ENCODE assay signal across 8 cellular contexts in the genomic region with DNA sequence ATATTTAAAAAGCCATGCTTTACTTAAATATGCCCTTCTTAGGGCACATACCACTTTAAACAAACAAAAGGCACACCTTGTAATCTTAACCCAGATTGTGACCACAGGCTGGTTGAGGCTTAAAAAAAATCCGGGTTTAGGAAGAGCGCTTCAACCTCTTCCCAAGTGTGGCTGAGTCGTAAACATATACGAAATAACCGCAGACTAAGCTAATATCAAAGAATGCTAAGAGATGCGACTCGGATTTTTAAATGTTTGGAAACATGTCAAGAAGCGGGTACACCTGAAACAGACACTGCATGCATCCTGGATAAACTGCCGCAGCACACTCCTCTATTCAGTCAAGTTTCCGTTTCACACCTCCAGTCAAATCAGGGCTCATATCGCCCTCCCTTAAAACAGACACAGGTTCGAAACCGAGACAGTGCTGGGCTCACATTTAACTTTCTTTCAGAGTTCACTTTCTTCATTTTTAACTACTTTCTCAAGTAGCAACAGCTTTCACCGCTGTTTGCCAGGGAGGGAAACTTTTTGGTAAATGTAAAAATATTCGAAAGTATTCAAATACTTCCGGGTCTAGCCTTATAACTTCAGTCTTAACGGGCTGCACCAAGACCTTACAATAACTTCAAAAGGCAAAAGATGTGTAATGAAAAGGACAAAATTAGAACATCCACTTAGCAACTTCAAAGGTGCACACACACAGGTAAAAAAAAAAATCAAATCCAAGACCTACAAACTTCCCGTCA. TPM values are rescaled to one million over a fixed set of nuclear protein-coding genes. Genes with fewer than 3 reads are reported as not detected.
DNase-seq lines count a peak whose midpoint lies in the region; ATAC-seq and TF ChIP-seq lines count a peak whose summit lies in the region.

No MANE protein-coding gene starts in this region.

- TF ChIP-seq POLR2A in esophagus squamous epithelium (IDR thresholded peaks at IDR 0.05): no peak

- H3K4me3 ChIP-seq in GM12864 (ENCODE audit: low read depth, low read length) (peak overlapping the region; percentile 83), HUES64 (ENCODE audit: low read length) (peak overlapping the region; percentile 95), esophagus squamous epithelium (peak overlapping the region; percentile 71 to 97 (median 80))

- H3K27me3 ChIP-seq in HUES64 (ENCODE audit: insufficient read depth, low read length) (no peaks in the 10 kb centered on the region), esophagus squamous epithelium (no peaks in the 10 kb centered on the region)

- POLR2A ChIA-PET in activated B cell treated with CpG ODN at 0.5 μM for 24 hours (lab: Charles Lee): interaction anchor here (0.7 kb wide), 1 partner anchor 56 kb away, joined by 5 read pairs; no protein-coding TSS in a partner anchor

- peaks cover 34% of the 10 kb centered on the region for H3K36me3 ChIP-seq in HUES64 (ENCODE audit: insufficient read depth, low read length)
- H3K36me3 ChIP-seq in esophagus squamous epithelium: peaks cover 0 to 3% (median 0%) of the 10 kb centered on the region in 3 donors

- H3K4me1 Mint-ChIP-seq in activated B cell treated with CpG ODN at 0.5 μM for 24 hours: peaks cover 53% of the 10 kb centered on the region

- H3K36me3 Mint-ChIP-seq in activated B cell treated with CpG ODN at 0.5 μM for 24 hours (ENCODE audit: low read depth): peaks cover 26% of the 10 kb centered on the region

- CTCF ChIA-PET in activated B cell treated with CpG ODN at 0.5 μM for 24 hours (lab: Charles Lee): no interaction called here

- WGBS in HUES64: 3% methylated on average over 15 of the region's 18 CpGs
- 1 to 4% methylated on average over 18 of the region's 18 CpGs for WGBS in esophagus squamous epithelium, 2 donors

- H3K27ac Mint-ChIP-seq in activated B cell treated with CpG ODN at 0.5 μM for 24 hours: peak overlapping the region; percentile 90

- H3K9me3 ChIP-seq in HUES64 (ENCODE audit: insufficient read depth, low read depth, low read length) (peaks cover 10% of the 10 kb centered on the region), esophagus squamous epithelium (no peaks in the 10 kb centered on the region)

- H3K27ac ChIP-seq in HUES64 (ENCODE audit: low read depth, low read length) (peak overlapping the region; percentile 95), esophagus squamous epithelium (peak overlapping the region; percentile 94 to 99 (median 98))

- ATAC-seq in GM21515 (IDR thresholded peaks at IDR 0.05; ENCODE audit: unreplicated experiment) (peak; percentile 67), activated B cell treated with CpG ODN at 0.5 μM for 24 hours (ENCODE audit: low read depth) (peak; percentile 21)

- no peaks in the 10 kb centered on the region for H3K27me3 Mint-ChIP-seq in activated B cell treated with CpG ODN at 0.5 μM for 24 hours

- intact Hi-C loops in activated B cell treated with CpG ODN at 0.5 μM for 24 hours (cut with micrococcal nuclease): loop anchor here (1.0 to 10.0 kb wide), 8 partner anchors 14 to 1949 kb away; a partner anchor contains a TSS
- intact Hi-C loops in esophagus squamous epithelium (cut with DNase I): loop anchor here (5.0 kb wide), 1 partner anchor 111 kb away; no protein-coding TSS in a partner anchor

- peak overlapping the region; percentile 99 for H3K9ac ChIP-seq in HUES64 (ENCODE audit: low read depth, low read length)

- peak; percentile 89 for DNase-seq in GM12864 (ENCODE audit: low read depth)
- no peak for DNase-seq in activated B cell treated with CpG ODN at 0.5 μM for 24 hours
- DNase-seq in esophagus squamous epithelium (lab: John Stamatoyannopoulos, UW): no peak
- DNase-seq in pons (ENCODE audit: low spot score): peak; percentile 14
- no peak for DNase-seq in UCSD-AML1 (lab: John Stamatoyannopoulos, UW; ENCODE audit: unreplicated experiment)
- DNase-seq in amniotic stem cell (lab: John Stamatoyannopoulos, UW): no peak

- H3K4me3 Mint-ChIP-seq in activated B cell treated with CpG ODN at 0.5 μM for 24 hours: peak overlapping the region; percentile 88

- H3K4me1 ChIP-seq in HUES64 (ENCODE audit: insufficient read depth, low read length) (peaks cover 21% of the 10 kb centered on the region), esophagus squamous epithelium (peaks cover 8 to 56% (median 21%) of the 10 kb centered on the region in 3 donors)

- TF ChIP-seq CTCF in GM12864 (IDR thresholded peaks at IDR 0.05; ENCODE audit: low read depth, low read length, missing control alignments) (no peak), activated B cell treated with CpG ODN at 0.5 μM for 24 hours (IDR thresholded peaks at IDR 0.05) (no peak), esophagus squamous epithelium (IDR thresholded peaks at IDR 0.05) (no peak)

- H3K9me3 Mint-ChIP-seq in activated B cell treated with CpG ODN at 0.5 μM for 24 hours: no peaks in the 10 kb centered on the region

RNA-seq across cellular contexts. Expression of a gene that starts 1.3 kb away (rescaled TPM):
- polyA plus RNA-seq in HUES64 (2013, experiment 1 of 2): 185 TPM
- polyA plus RNA-seq in HUES64 (2013, experiment 2 of 2): 208 TPM
- total RNA-seq in activated B cell treated with CpG ODN at 0.5 μM for 24 hours: 80.8 and 81.9 TPM in 2 replicates
- 100 to 1,000 TPM in 1 of 4 donors, 10 to 100 TPM in 3; 69.5 to 106 (median 93.0) TPM for total RNA-seq in esophagus squamous epithelium

Comparison
In these comparisons a context has a peak if more than half of its experiments do, and no peak if none do; other contexts are left out.
1. DNase-seq: peak in GM12864 (single experiment) and pons (single experiment); none in activated B cell treated with CpG ODN at 0.5 μM for 24 hours (single experiment), esophagus squamous epithelium (single experiment), UCSD-AML1 (single experiment) and amniotic stem cell (single experiment).
2. Peak in every context shown above with its lines, with median percentiles within 50 percentile points of each other: H3K4me3 ChIP-seq.